26 cellular contexts compared by ENCODE assay signal in the genomic region with DNA sequence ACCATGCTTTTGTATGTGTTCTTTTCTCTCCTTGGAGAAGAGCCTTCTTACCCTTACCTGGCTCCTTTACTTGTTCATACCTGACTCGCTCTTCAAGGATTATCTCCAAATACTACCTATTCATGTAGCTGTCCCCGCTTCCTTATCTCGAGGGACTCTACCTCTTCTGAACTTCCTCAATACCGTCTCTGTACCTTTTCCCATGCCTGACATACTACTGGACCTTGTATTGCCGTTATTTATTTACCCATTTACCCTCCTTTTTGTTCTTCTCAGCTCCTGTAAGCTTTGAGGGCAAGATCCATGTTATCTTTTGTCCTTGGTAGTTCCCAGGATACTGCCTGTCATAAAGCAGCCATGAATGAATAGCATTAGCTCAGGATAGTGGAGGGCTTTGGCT. TPM values are rescaled to one million over a fixed set of nuclear protein-coding genes. Genes with fewer than 3 reads are reported as not detected.
"Had no signal": no experiment of that assay in that cellular context is flagged by ENCODE, and none has a peak within 500 bp of the region (broad histone marks: within the 10 kb centered on the region; RNA-seq: fewer than 3 reads in every experiment).

No MANE protein-coding gene starts in this region.

- H3K9ac ChIP-seq: neural progenitor cell, parathyroid adenoma had no signal

- ATAC-seq: natural killer cell; psoas muscle; right cardiac atrium; right lobe of liver; stimulated activated memory B cell treated with anti-CD40 and anti-IgM and Interleukin-4, amounts not matched to agents 10 μg/mL and 1 μg/mL and 100 μg/mL, for 72 hours; stimulated activated naive CD8-positive, alpha-beta T cell treated with anti-CD3 and anti-CD28 coated beads, Interleukin-15, amount 100 ng/mL, for 72 hours; stimulated activated naive CD8-positive, alpha-beta T cell treated with anti-CD3 and anti-CD28 coated beads, Interleukin-15, Interleukin-2, amounts not matched to agents 100 U/mL and 50 U/mL, for 24 hours; upper lobe of right lung had no signal

- H3K27ac ChIP-seq: neural progenitor cell, ovary, parathyroid adenoma, psoas muscle, right lobe of liver, sigmoid colon, suprapubic skin, testis, tibial artery, transverse colon, upper lobe of right lung, uterus had no signal

- H3K4me3 ChIP-seq: neural progenitor cell, ovary, psoas muscle, right lobe of liver, sigmoid colon, suprapubic skin, testis, tibial artery, transverse colon, upper lobe of right lung, uterus had no signal

- DNase-seq: natural killer cell; occipital lobe; ovary; posterior cingulate gyrus; psoas muscle; right cardiac atrium; right lobe of liver; sigmoid colon; small intestine; stimulated activated CD4-positive, alpha-beta T cell treated with anti-CD3 and anti-CD28 coated beads, Interleukin-15, amount 100 ng/mL, for 24 hours; stimulated activated CD4-positive, alpha-beta T cell treated with anti-CD3 and anti-CD28 coated beads, Interleukin-4, amount 100 ng/mL, for 1 hour; stimulated activated CD4-positive, alpha-beta T cell treated with anti-CD3 and anti-CD28 coated beads, Interleukin-4, amount 100 ng/mL, for 4 hours; stimulated activated CD8-positive, alpha-beta memory T cell treated with anti-CD3 and anti-CD28 coated beads, Interleukin-4, amount 100 ng/mL, for 48 hours; stimulated activated naive CD4-positive, alpha-beta T cell; stimulated activated naive CD8-positive, alpha-beta T cell treated with anti-CD3 and anti-CD28 coated beads, Interleukin-15, amount 100 ng/mL, for 72 hours; stimulated activated naive CD8-positive, alpha-beta T cell treated with anti-CD3 and anti-CD28 coated beads, Interleukin-15, Interleukin-2, amounts not matched to agents 100 U/mL and 50 U/mL, for 24 hours; substantia nigra; testis; tibial artery; transverse colon; upper lobe of right lung; uterus had no signal

- H3K79me2 ChIP-seq: parathyroid adenoma had no signal

- H2AFZ ChIP-seq: neural progenitor cell, parathyroid adenoma had no signal

- H3K4me1 ChIP-seq: neural progenitor cell, parathyroid adenoma, uterus had no signal

- H3K4me2 ChIP-seq: neural progenitor cell had no signal

- H3K9me3 ChIP-seq: ovary, psoas muscle, right lobe of liver, sigmoid colon, suprapubic skin, testis, transverse colon, upper lobe of right lung, uterus had no signal

- H3K36me3 ChIP-seq: neural progenitor cell, ovary, right lobe of liver, sigmoid colon, suprapubic skin, tibial artery, transverse colon, upper lobe of right lung, uterus had no signal

- H3K27me3 ChIP-seq: neural progenitor cell, ovary, right lobe of liver, sigmoid colon, suprapubic skin, testis, tibial artery, transverse colon, upper lobe of right lung, uterus had no signal

RNA-seq across cellular contexts. Expression of a gene that starts 32.5 kb away (rescaled TPM):
- total RNA-seq: natural killer cell had no signal
